Comparison of ENCODE assay signal across 4 cellular contexts in the genomic region with DNA sequence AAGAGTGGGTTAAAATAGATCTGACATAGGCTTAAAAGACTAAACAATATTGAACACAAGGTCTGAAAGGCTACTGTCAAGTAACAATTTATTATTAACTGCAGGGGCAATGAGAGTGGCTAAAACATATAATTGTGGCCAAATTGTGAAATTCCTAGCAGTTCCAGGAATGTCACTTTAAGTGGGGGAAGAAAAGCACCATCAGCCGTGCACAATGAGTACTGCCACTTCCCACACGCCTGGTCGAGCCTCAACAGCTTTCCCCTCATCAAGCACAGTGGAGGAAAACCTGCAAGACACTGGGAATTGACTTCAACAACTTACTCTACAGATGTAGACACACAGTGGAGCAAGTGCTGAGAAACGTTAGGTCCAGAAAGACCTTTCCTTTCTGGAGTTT.
"Had no signal": no experiment of that assay in that cellular context is flagged by ENCODE, and none has a peak within 500 bp of the region (broad histone marks: within the 10 kb centered on the region; RNA-seq: fewer than 3 reads in every experiment).

No MANE protein-coding gene starts in this region.

- DNase-seq: H9, HCEC 1CT had no signal

- H3K27me3 Mint-ChIP-seq: IgD-negative memory B cell had no signal

- H3K4me3 Mint-ChIP-seq: GM23338, H9 had no signal

- H3K27ac Mint-ChIP-seq: GM23338, H9 had no signal

- H3K4me1 Mint-ChIP-seq: GM23338, H9 had no signal

- H3K4me2 ChIP-seq: GM23338 had no signal

- ATAC-seq: GM23338 had no signal

- H3K4me3 ChIP-seq: GM23338 had no signal

- H2AFZ ChIP-seq: GM23338 had no signal

- H3K9me3 Mint-ChIP-seq: GM23338, H9, IgD-negative memory B cell had no signal
